26 cellular contexts compared by ENCODE assay signal in the genomic region with DNA sequence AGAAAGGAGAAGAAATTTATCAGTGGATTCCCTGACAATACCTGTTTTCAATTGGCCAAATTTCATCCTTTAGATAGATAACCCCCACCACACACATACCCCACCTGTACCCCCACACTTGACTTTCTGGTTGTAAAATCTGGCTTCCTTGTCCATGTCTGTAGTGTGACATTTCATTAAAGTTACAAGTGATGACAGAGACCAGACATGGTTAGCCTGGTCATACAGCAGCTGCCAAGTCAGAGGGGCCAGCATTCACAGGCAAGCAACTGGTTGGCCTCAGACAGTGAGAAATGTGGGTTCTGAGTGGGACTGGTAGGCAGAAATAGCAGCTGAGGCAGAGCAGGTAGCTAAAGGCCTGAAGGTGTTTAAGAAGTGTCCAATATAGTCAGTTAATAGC.
"Had no signal": no experiment of that assay in that cellular context is flagged by ENCODE, and none has a peak within 500 bp of the region (broad histone marks: within the 10 kb centered on the region; RNA-seq: fewer than 3 reads in every experiment).

No MANE protein-coding gene starts in this region.

- H3K4me3 ChIP-seq: colonic mucosa, coronary artery, dorsolateral prefrontal cortex, esophagus muscularis mucosa, esophagus squamous epithelium, gastrocnemius medialis, gastroesophageal sphincter, heart left ventricle, heart right ventricle, hepatocyte had no signal

- H3K27ac Mint-ChIP-seq: dendritic cell treated with granulocyte-macrophage colony-stimulating factor and Interleukin-4, amounts not matched to agents 40 ng/mL and 50 ng/mL, for 4 days; effector memory CD8-positive, alpha-beta T cell; endodermal cell had no signal

- H3K9me3 ChIP-seq: colonic mucosa, esophagus muscularis mucosa, esophagus squamous epithelium, gastrocnemius medialis, gastroesophageal sphincter, heart left ventricle, heart right ventricle had no signal

- H3K27me3 Mint-ChIP-seq: dendritic cell treated with granulocyte-macrophage colony-stimulating factor and Interleukin-4, amounts not matched to agents 40 ng/mL and 50 ng/mL, for 4 days; effector memory CD8-positive, alpha-beta T cell had no signal

- ATAC-seq: effector memory CD8-positive, alpha-beta T cell; esophagus mucosa; foreskin keratinocyte; gastrocnemius medialis; gastroesophageal sphincter; heart left ventricle; heart right ventricle had no signal

- H3K4me1 ChIP-seq: colonic mucosa, esophagus muscularis mucosa, esophagus squamous epithelium, foreskin keratinocyte, gastrocnemius medialis, gastroesophageal sphincter, heart left ventricle, heart right ventricle had no signal

- H3K9me3 Mint-ChIP-seq: dendritic cell treated with granulocyte-macrophage colony-stimulating factor and Interleukin-4, amounts not matched to agents 40 ng/mL and 50 ng/mL, for 4 days; endodermal cell had no signal

- H3K79me2 ChIP-seq: hepatocyte had no signal

- H3K4me3 Mint-ChIP-seq: dendritic cell treated with granulocyte-macrophage colony-stimulating factor and Interleukin-4, amounts not matched to agents 40 ng/mL and 50 ng/mL, for 4 days; effector memory CD8-positive, alpha-beta T cell; endodermal cell had no signal

- H3K27ac ChIP-seq: colonic mucosa, coronary artery, dorsolateral prefrontal cortex, epithelial cell of prostate, esophagus muscularis mucosa, esophagus squamous epithelium, foreskin keratinocyte, gastrocnemius medialis, gastroesophageal sphincter, heart left ventricle, heart right ventricle, hepatocyte had no signal

- H3K4me2 ChIP-seq: hepatocyte had no signal

- H3K36me3 ChIP-seq: colonic mucosa, esophagus muscularis mucosa, esophagus squamous epithelium, gastrocnemius medialis, gastroesophageal sphincter, heart left ventricle, heart right ventricle had no signal

- H2AFZ ChIP-seq: hepatocyte had no signal

- DNase-seq: colonic mucosa; cortex of kidney; dermis blood vessel endothelial cell; dorsolateral prefrontal cortex; effector CD4-positive, alpha-beta T cell; effector CD8-positive, alpha-beta T cell; effector memory CD4-positive, alpha-beta T cell; effector memory CD8-positive, alpha-beta T cell; endodermal cell; erythroblast; esophagus squamous epithelium; foreskin fibroblast; foreskin keratinocyte; foreskin melanocyte; gastrocnemius medialis; glutamatergic neuron; head of caudate nucleus; heart left ventricle; heart right ventricle had no signal

- H3K27me3 ChIP-seq: colonic mucosa, esophagus muscularis mucosa, esophagus squamous epithelium, foreskin keratinocyte, gastrocnemius medialis, gastroesophageal sphincter, heart left ventricle, heart right ventricle, hepatocyte had no signal
